In genomic region chr1:25997759-25998074, GRCh38 we compare ENCODE assay signal across 8 cellular contexts. TPM values are rescaled to one million over a fixed set of nuclear protein-coding genes. Genes with fewer than 3 reads are reported as not detected.
DNase-seq lines count a peak whose midpoint lies in the region; ATAC-seq and TF ChIP-seq lines count a peak whose summit lies in the region.

TSS of gene PAFAH2 (minus strand) at chr1:25998063. CDS start at chr1:25990816, 7,247 bp downstream.

- DNase-seq in cardiac fibroblast (ENCODE audit: low read depth in 2 of 2): no peak
- no peak for DNase-seq in lung microvascular endothelial cell (ENCODE audit: low read depth in 2 of 2)
- DNase-seq in ureter (ENCODE audit: low spot score): no peak
- no peak for DNase-seq in NCI-H2171 (lab: John Stamatoyannopoulos, UW)

- TF ChIP-seq CTCF in cardiac fibroblast (IDR thresholded peaks at IDR 0.05; ENCODE audit: low read depth, low read length): no peak

- ATAC-seq in GM18511 (IDR thresholded peaks at IDR 0.05; ENCODE audit: unreplicated experiment): peak; percentile 38
- ATAC-seq in HG03571 (IDR thresholded peaks at IDR 0.05; ENCODE audit: unreplicated experiment): peak; percentile 17
- no peak for ATAC-seq in GM18873 (IDR thresholded peaks at IDR 0.05; ENCODE audit: low FRiP score, unreplicated experiment)
- ATAC-seq in GM21723 (IDR thresholded peaks at IDR 0.05; ENCODE audit: unreplicated experiment): no peak

- H3K4me3 ChIP-seq in cardiac fibroblast (replicated peaks in 1 of 2; ENCODE audit: low read depth in 2 of 2, low read length in 2 of 2): peak within 1 kb of the TSS; percentile 57 to 70

RNA-seq across cellular contexts. Expression of gene PAFAH2, which starts in this region (rescaled TPM):
- 9.2 and 32.7 TPM in 2 replicates for total RNA-seq in lung microvascular endothelial cell
- total RNA-seq in ureter: 12.3 TPM

Comparison
In these comparisons a context has a peak if more than half of its experiments do, and no peak if none do; other contexts are left out.
1. ATAC-seq: peak in GM18511 (single experiment) and HG03571 (single experiment); none in GM18873 (single experiment) and GM21723 (single experiment).